Comparison of ENCODE assay signal across 9 cellular contexts in genomic region chr4:100935090-100935489, GRCh38.
DNase-seq lines count a peak whose midpoint lies in the region; ATAC-seq and TF ChIP-seq lines count a peak whose summit lies in the region.
"Had no signal": no experiment of that assay in that cellular context is flagged by ENCODE, and none has a peak within 500 bp of the region (broad histone marks: within the 10 kb centered on the region; RNA-seq: fewer than 3 reads in every experiment).

No MANE protein-coding gene starts in this region.

- H3K36me3 ChIP-seq in adrenal gland (replicated peaks in 1 of 2), result no peaks in the 10 kb centered on the region

- H3K9me3 ChIP-seq in adrenal gland (replicated peaks in 1 of 3), result no peaks in the 10 kb centered on the region

- ATAC-seq in HG03432 (IDR thresholded peaks at IDR 0.05; ENCODE audit: unreplicated experiment), result peak; percentile 48
- no peak for ATAC-seq in activated CD4-positive, CD25-positive, alpha-beta regulatory T cell treated with anti-CD3 and anti-CD28 coated beads, Interleukin-2, amount 50 U/mL, for 24 hours
- ATAC-seq: activated naive CD4-positive, alpha-beta T cell treated with anti-CD3 and anti-CD28 coated beads, Interleukin-2, amount 50 U/mL, for 72 hours had no signal

- intact Hi-C loops in adrenal gland (cut with DNase I), result no loop called here

- TF ChIP-seq CTCF in GM12864 (IDR thresholded peaks at IDR 0.05; ENCODE audit: low read depth, low read length, missing control alignments), result peak; percentile 44
- peak in 5 of 6 experiments; percentile 29 to 39 (median 29) for TF ChIP-seq CTCF in adrenal gland (IDR thresholded peaks at IDR 0.05)

- no peak overlapping the region for H3K27ac ChIP-seq in adrenal gland
- H3K27ac ChIP-seq: PC-9 had no signal

- no peak for TF ChIP-seq POLR2A in adrenal gland (IDR thresholded peaks at IDR 0.05)

- WGBS in adrenal gland, 4 donors, result 75 to 83% (median 80%) methylated on average over 1 of the region's 1 CpG

- H3K4me3 ChIP-seq in GM12864 (ENCODE audit: low read depth, low read length) (no peak overlapping the region), adrenal gland (no peak overlapping the region)
- H3K4me3 ChIP-seq: PC-9 had no signal

- H3K4me1 ChIP-seq in adrenal gland (replicated peaks in 1 of 2), result no peaks in the 10 kb centered on the region

- DNase-seq in GM12864 (ENCODE audit: low read depth) (no peak), adrenal gland (no peak), myocyte (ENCODE audit: low read depth) (peak; percentile 23), NCI-H774 (lab: John Stamatoyannopoulos, UW) (no peak)
- DNase-seq in activated CD8-positive, alpha-beta memory T cell treated with anti-CD3 and anti-CD28 coated beads, Interleukin-2, amount 50 U/mL, for 48 hours, result no peak
- DNase-seq: PC-9 had no signal

- no peaks in the 10 kb centered on the region for H3K27me3 ChIP-seq in adrenal gland
